In the genomic region with DNA sequence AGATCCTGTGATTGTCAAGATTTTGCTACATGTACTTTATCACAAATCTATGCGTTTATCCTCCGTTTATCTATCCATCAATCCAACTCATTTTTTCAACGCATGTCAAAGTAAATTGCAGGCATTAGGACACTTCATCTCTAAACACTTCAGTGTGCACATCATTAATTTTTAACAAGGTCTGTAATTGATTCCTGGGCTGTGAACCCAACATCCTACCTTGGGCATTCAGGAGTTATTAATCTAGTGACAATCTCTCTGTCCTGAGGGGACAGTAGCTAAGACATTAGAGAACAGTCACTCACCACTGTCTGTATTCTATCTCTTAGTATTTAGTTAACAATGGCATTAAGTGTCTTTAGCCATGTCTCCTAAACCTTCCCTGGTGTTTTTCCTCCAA, we compare ENCODE assay signal across 1 cellular context.
TF ChIP-seq lines count a peak whose summit lies in the region.

No MANE protein-coding gene starts in this region.

TF ChIP-seq in SK-N-SH treated with all-trans-retinoic acid at 6 μM for 48 hours, 23 proteins besides CTCF, POLR2A, EP300 and RAD21 (continued from another document):
- TF ChIP-seq, protein P1, sequence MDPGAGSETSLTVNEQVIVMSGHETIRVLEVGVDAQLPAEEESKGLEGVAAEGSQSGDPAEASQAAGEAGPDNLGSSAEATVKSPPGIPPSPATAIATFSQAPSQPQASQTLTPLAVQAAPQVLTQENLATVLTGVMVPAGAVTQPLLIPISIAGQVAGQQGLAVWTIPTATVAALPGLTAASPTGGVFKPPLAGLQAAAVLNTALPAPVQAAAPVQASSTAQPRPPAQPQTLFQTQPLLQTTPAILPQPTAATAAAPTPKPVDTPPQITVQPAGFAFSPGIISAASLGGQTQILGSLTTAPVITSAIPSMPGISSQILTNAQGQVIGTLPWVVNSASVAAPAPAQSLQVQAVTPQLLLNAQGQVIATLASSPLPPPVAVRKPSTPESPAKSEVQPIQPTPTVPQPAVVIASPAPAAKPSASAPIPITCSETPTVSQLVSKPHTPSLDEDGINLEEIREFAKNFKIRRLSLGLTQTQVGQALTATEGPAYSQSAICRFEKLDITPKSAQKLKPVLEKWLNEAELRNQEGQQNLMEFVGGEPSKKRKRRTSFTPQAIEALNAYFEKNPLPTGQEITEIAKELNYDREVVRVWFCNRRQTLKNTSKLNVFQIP (CRISPR knock-in tag; IDR thresholded peaks at IDR 0.05; ENCODE audit: borderline replicate concordance, low read depth) = no peak
- TF ChIP-seq SNAI2 (CRISPR knock-in tag; IDR thresholded peaks at IDR 0.05) (no peak), CSDC2 (CRISPR knock-in tag; IDR thresholded peaks at IDR 0.05) (no peak), RARB (CRISPR knock-in tag; IDR thresholded peaks at IDR 0.05) (no peak), TOX (CRISPR knock-in tag; IDR thresholded peaks at IDR 0.05; ENCODE audit: borderline replicate concordance) (no peak), ZFP30 (CRISPR knock-in tag; IDR thresholded peaks at IDR 0.05) (no peak), OSR1 (CRISPR knock-in tag; IDR thresholded peaks at IDR 0.05) (no peak), ZNF565 (CRISPR knock-in tag; conservative IDR thresholded peaks at IDR 0.05; ENCODE audit: low read depth) (no peak), ZFP3 (CRISPR knock-in tag; IDR thresholded peaks at IDR 0.05) (no peak), ISL1 (CRISPR knock-in tag; IDR thresholded peaks at IDR 0.05) (no peak)
- TF ChIP-seq, protein P2, sequence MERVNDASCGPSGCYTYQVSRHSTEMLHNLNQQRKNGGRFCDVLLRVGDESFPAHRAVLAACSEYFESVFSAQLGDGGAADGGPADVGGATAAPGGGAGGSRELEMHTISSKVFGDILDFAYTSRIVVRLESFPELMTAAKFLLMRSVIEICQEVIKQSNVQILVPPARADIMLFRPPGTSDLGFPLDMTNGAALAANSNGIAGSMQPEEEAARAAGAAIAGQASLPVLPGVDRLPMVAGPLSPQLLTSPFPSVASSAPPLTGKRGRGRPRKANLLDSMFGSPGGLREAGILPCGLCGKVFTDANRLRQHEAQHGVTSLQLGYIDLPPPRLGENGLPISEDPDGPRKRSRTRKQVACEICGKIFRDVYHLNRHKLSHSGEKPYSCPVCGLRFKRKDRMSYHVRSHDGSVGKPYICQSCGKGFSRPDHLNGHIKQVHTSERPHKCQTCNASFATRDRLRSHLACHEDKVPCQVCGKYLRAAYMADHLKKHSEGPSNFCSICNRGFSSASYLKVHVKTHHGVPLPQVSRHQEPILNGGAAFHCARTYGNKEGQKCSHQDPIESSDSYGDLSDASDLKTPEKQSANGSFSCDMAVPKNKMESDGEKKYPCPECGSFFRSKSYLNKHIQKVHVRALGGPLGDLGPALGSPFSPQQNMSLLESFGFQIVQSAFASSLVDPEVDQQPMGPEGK (CRISPR knock-in tag; IDR thresholded peaks at IDR 0.05; ENCODE audit: borderline replicate concordance) = no peak
